Comparison of ENCODE assay signal across 1 cellular context in genomic region chr9:87865626-87866025, GRCh38.
TF ChIP-seq lines count a peak whose summit lies in the region.

No MANE protein-coding gene starts in this region.

TF ChIP-seq in HepG2, 621 proteins besides CTCF, POLR2A, EP300 and RAD21:
- TF ChIP-seq ZNF563 (CRISPR knock-in tag; IDR thresholded peaks at IDR 0.05) (no peak), DR1 (CRISPR knock-in tag; IDR thresholded peaks at IDR 0.05) (no peak), TFAP4 (IDR thresholded peaks at IDR 0.05; ENCODE audit: borderline replicate concordance, low read depth) (no peak), RARA (CRISPR knock-in tag; IDR thresholded peaks at IDR 0.05) (no peak), THYN1 (CRISPR knock-in tag; IDR thresholded peaks at IDR 0.05; ENCODE audit: borderline replicate concordance, low read depth) (no peak), SOX5 (CRISPR knock-in tag; IDR thresholded peaks at IDR 0.05; ENCODE audit: borderline replicate concordance) (no peak), GABPA (IDR thresholded peaks at IDR 0.05; ENCODE audit: low read depth, low read length) (no peak), GABPA (CRISPR knock-in tag; IDR thresholded peaks at IDR 0.05; ENCODE audit: low read depth) (no peak), ZNF468 (CRISPR knock-in tag; IDR thresholded peaks at IDR 0.05) (no peak), ZNF615 (CRISPR knock-in tag; IDR thresholded peaks at IDR 0.05; ENCODE audit: borderline replicate concordance) (no peak), ZNF800 (CRISPR knock-in tag; IDR thresholded peaks at IDR 0.05) (no peak), IKZF4 (CRISPR knock-in tag; IDR thresholded peaks at IDR 0.05; ENCODE audit: borderline replicate concordance, low read depth, not compliant biosample characterization) (no peak), TSC22D2 (CRISPR knock-in tag; IDR thresholded peaks at IDR 0.05; ENCODE audit: borderline replicate concordance) (no peak)
